In genomic region chrX:1389181-1389992, GRCh38 we compare ENCODE assay signal across 11 cellular contexts. TPM values are rescaled to one million over a fixed set of nuclear protein-coding genes. Genes with fewer than 3 reads are reported as not detected.
DNase-seq lines count a peak whose midpoint lies in the region; ATAC-seq, FAIRE-seq and TF ChIP-seq lines count a peak whose summit lies in the region.
"Had no signal": no experiment of that assay in that cellular context is flagged by ENCODE, and none has a peak within 500 bp of the region (broad histone marks: within the 10 kb centered on the region; RNA-seq: fewer than 3 reads in every experiment).

No MANE protein-coding gene starts in this region.

- H3K36me3 ChIP-seq in Peyer's patch, result peaks cover 0 to 60% (median 4%) of the 10 kb centered on the region in 3 donors
- peaks cover 5 to 59% (median 44%) of the 10 kb centered on the region in 3 donors for H3K36me3 ChIP-seq in pancreas

- ATAC-seq in pancreas (no peak), HG03442 (IDR thresholded peaks at IDR 0.05; ENCODE audit: unreplicated experiment) (no peak), HG03175 (IDR thresholded peaks at IDR 0.05; ENCODE audit: unreplicated experiment) (no peak)
- ATAC-seq: gastroesophageal sphincter had no signal

- intact Hi-C loops in Calu3 (cut with micrococcal nuclease; ENCODE audit: unreplicated experiment), result no loop called here
- intact Hi-C loops in dendritic cell treated with granulocyte-macrophage colony-stimulating factor and Interleukin-4, amounts not matched to agents 40 ng/mL and 50 ng/mL, for 4 days (cut with micrococcal nuclease), result no loop called here
- intact Hi-C loops in pancreas (cut with DNase I), result no loop called here

- H3K4me1 ChIP-seq in Peyer's patch (peaks cover 5 to 40% (median 9%) of the 10 kb centered on the region in 4 donors), pancreas (peaks cover 5 to 16% (median 11%) of the 10 kb centered on the region in 3 donors)

- TF ChIP-seq POLR2A in Peyer's patch (IDR thresholded peaks at IDR 0.05), result no peak

- peaks cover 88% of the 10 kb centered on the region for H3K36me3 Mint-ChIP-seq in Calu3 (ENCODE audit: insufficient read depth, unreplicated experiment)
- H3K36me3 Mint-ChIP-seq in dendritic cell treated with granulocyte-macrophage colony-stimulating factor and Interleukin-4, amounts not matched to agents 40 ng/mL and 50 ng/mL, for 4 days (ENCODE audit: low read depth), result peaks cover 94% of the 10 kb centered on the region

- H3K27ac ChIP-seq in Peyer's patch (no peak overlapping the region), pancreas (no peak overlapping the region)
- H3K27ac ChIP-seq: cardiac muscle cell, gastroesophageal sphincter, neutrophil had no signal

- in situ Hi-C loops in ACHN (cut with HindIII; ENCODE audit: low pct_ligation_motif_present, low pct_unique_long_range_greater_than_20kb, low sequenced_read_pairs), result no loop called here

- no peak overlapping the region for H3K27ac Mint-ChIP-seq in Calu3 (ENCODE audit: unreplicated experiment)
- H3K27ac Mint-ChIP-seq in dendritic cell treated with granulocyte-macrophage colony-stimulating factor and Interleukin-4, amounts not matched to agents 40 ng/mL and 50 ng/mL, for 4 days, result no peak overlapping the region

- no peaks in the 10 kb centered on the region for H3K27me3 Mint-ChIP-seq in Calu3 (ENCODE audit: unreplicated experiment)
- no peaks in the 10 kb centered on the region for H3K27me3 Mint-ChIP-seq in dendritic cell treated with granulocyte-macrophage colony-stimulating factor and Interleukin-4, amounts not matched to agents 40 ng/mL and 50 ng/mL, for 4 days

- no TSS peak for BruUV-seq in Calu3 (replicated peaks; lab: Mats Ljungman, UMichigan)

- no peaks in the 10 kb centered on the region for H3K27me3 ChIP-seq in Peyer's patch
- H3K27me3 ChIP-seq in pancreas, result no peaks in the 10 kb centered on the region
- H3K27me3 ChIP-seq: cardiac muscle cell, gastroesophageal sphincter, neutrophil had no signal

- no peaks in the 10 kb centered on the region for H3K9me3 ChIP-seq in Peyer's patch
- H3K9me3 ChIP-seq in pancreas, result no peaks in the 10 kb centered on the region
- H3K9me3 ChIP-seq: gastroesophageal sphincter, neutrophil had no signal

- FAIRE-seq in pancreas (lab: Jason Lieb, UNC), result no peak

- no peak for TF ChIP-seq CTCF in Calu3 (IDR thresholded peaks at IDR 0.05; ENCODE audit: unreplicated experiment)
- TF ChIP-seq CTCF in Peyer's patch (IDR thresholded peaks at IDR 0.05), result no peak
- no peak for TF ChIP-seq CTCF in pancreas (IDR thresholded peaks at IDR 0.05)

- WGBS in pancreas, 2 donors, result 89 to 92% methylated on average over 51 of the region's 51 CpGs

- DNase-seq in Calu3 (no peak), Peyer's patch (peak; percentile 13 to 49 (median 46)), pancreas (peak in 4 of 6 donors; percentile 14 to 72 (median 36)), ACHN (no peak), GM19238 (ENCODE audit: insufficient read length, low spot score) (no peak)

- H3K9me3 Mint-ChIP-seq in Calu3 (ENCODE audit: low read depth, unreplicated experiment), result no peaks in the 10 kb centered on the region
- no peaks in the 10 kb centered on the region for H3K9me3 Mint-ChIP-seq in dendritic cell treated with granulocyte-macrophage colony-stimulating factor and Interleukin-4, amounts not matched to agents 40 ng/mL and 50 ng/mL, for 4 days

- CTCF ChIA-PET in Calu3 (lab: Charles Lee), result no interaction called here

- peaks cover 17% of the 10 kb centered on the region for H3K4me1 Mint-ChIP-seq in Calu3 (ENCODE audit: low read depth, unreplicated experiment)
- H3K4me1 Mint-ChIP-seq in dendritic cell treated with granulocyte-macrophage colony-stimulating factor and Interleukin-4, amounts not matched to agents 40 ng/mL and 50 ng/mL, for 4 days (ENCODE audit: low read depth), result peaks cover 67% of the 10 kb centered on the region

- no peak overlapping the region for H3K4me3 ChIP-seq in Peyer's patch
- no peak overlapping the region for H3K4me3 ChIP-seq in pancreas
- H3K4me3 ChIP-seq: cardiac muscle cell had no signal

- H3K4me3 Mint-ChIP-seq in Calu3 (ENCODE audit: low read depth, unreplicated experiment), result peak overlapping the region; percentile 12
- peak overlapping the region; percentile 23 for H3K4me3 Mint-ChIP-seq in dendritic cell treated with granulocyte-macrophage colony-stimulating factor and Interleukin-4, amounts not matched to agents 40 ng/mL and 50 ng/mL, for 4 days

RNA-seq across cellular contexts. Expression of gene SLC25A6, which starts 2.5 kb away (rescaled TPM):
- total RNA-seq in Calu3 (2022) (139 and 161 TPM in 2 replicates), Peyer's patch (100 to 1,000 TPM; 201 to 361 (median 314) TPM), pancreas (100 to 1,000 TPM; 188 to 398 (median 252) TPM)
- polyA plus RNA-seq in pancreas, result 100 to 1,000 TPM; 208 to 229 TPM

RNA-seq across cellular contexts. Expression of gene IL3RA, which starts 52.8 kb away (rescaled TPM):
- total RNA-seq in Calu3 (2022) (not detected in 2 replicates), Peyer's patch (1 to 10 TPM in 3 of 4 donors, under 1 TPM in 1; 0.88 to 2.4 (median 1.6) TPM), pancreas (1 to 10 TPM in 4 of 6 donors, under 1 TPM in 2; 0.57 to 3.1 (median 1.5) TPM)
- 1 to 10 TPM; 5.8 to 7.6 TPM for polyA plus RNA-seq in pancreas
- total RNA-seq: cardiac muscle cell had no signal

Comparison
In these comparisons a context has a peak if more than half of its experiments do, and no peak if none do; other contexts are left out.
1. DNase-seq: peak in Peyer's patch (3 of 3) and pancreas (4 of 6); none in Calu3 (single experiment), ACHN (single experiment) and GM19238 (single experiment).